Comparison of ENCODE assay signal across 16 cellular contexts in the genomic region with DNA sequence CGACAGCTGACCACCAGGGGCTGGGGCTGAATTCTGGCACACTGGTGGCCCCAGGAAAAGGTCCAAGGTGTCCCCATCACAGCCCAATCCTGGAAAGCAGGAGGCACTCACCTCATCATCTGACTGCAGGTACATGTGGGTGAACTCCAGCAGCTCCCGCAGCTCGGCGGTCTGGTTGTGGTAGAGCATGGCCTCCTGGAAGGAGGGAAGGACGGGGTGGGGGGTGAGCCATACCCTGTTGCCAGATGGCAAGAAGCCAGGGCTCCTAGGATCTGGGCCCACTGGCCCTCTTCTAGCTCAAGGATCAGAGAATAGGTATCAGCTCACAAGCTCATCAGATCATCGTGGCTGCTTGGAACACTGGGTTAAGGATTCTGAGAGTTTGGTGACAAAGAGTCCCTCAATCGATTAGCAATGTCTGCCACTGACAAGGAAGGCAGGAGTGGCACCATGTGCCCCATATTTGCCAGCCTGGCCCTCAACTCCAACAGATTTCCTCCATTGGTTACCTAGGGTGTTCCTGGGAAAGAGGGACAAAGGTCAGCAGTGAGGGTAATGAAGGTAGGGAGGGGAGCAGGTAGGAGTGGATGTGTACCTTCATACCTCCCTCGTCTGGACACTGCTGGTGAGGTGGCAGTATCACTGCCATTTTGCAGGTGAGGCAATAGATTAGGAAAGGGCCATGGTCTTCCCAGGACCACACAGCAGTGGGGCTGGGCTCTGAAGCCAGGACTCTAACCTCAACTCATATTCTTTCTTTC. TPM values are rescaled to one million over a fixed set of nuclear protein-coding genes. Genes with fewer than 3 reads are reported as not detected.
DNase-seq lines count a peak whose midpoint lies in the region; ATAC-seq, FAIRE-seq and TF ChIP-seq lines count a peak whose summit lies in the region.
"Had no signal": no experiment of that assay in that cellular context is flagged by ENCODE, and none has a peak within 500 bp of the region (broad histone marks: within the 10 kb centered on the region; RNA-seq: fewer than 3 reads in every experiment).

No MANE protein-coding gene starts in this region.

- H2BK5ac ChIP-seq in IMR-90 (ENCODE audit: low read depth, low read length, poor library complexity, severe bottlenecking), result no peak overlapping the region

- peaks cover 28% of the 10 kb centered on the region for H3K36me3 ChIP-seq in IMR-90 (ENCODE audit: control insufficient read depth, insufficient read depth, low read length)
- no peaks in the 10 kb centered on the region for H3K36me3 ChIP-seq in K562 (ENCODE audit: control insufficient read depth, insufficient read depth, low read length)
- H3K36me3 ChIP-seq in mucosa of rectum (ENCODE audit: control insufficient read depth in 2 of 2, insufficient read depth in 2 of 2, low read length in 2 of 2), result no peaks in the 10 kb centered on the region

- no peak for FAIRE-seq in K562 (lab: Jason Lieb, UNC)

- TF ChIP-seq POLR2A in IMR-90 (IDR thresholded peaks at IDR 0.05; ENCODE audit: low read depth, low read length) (no peak), K562 (conservative IDR thresholded peaks at IDR 0.05) (no peak)

- no peak overlapping the region for H2AK5ac ChIP-seq in IMR-90 (ENCODE audit: low read depth, low read length)

- H3K79me1 ChIP-seq in IMR-90 (ENCODE audit: low read depth in 1 of 2, low read length in 2 of 2), result peaks cover 15 to 49% of the 10 kb centered on the region in 2 experiments; a peak in 3 of 4 replicates

- H2BK15ac ChIP-seq in IMR-90 (ENCODE audit: low read depth, low read length), result no peak overlapping the region

- H3K14ac ChIP-seq in IMR-90 (replicated peaks; ENCODE audit: low read depth, low read length), result no peak overlapping the region

- WGBS in IMR-90 (ENCODE audit: extremely low coverage in 2 of 2, insufficient read length in 1 of 2), 2 experiments, result 94% methylated on average over 2 of the region's 8 CpGs; no CpG with 5 or more reads in 1 of the 2 experiments
- WGBS in K562 (ENCODE audit: insufficient coverage, low coverage, missing lambda C conversion rate), result 18% methylated on average over 8 of the region's 8 CpGs

- dilution Hi-C loops in IMR-90 (cut with HindIII; ENCODE audit: low sequenced_read_pairs, unreplicated experiment), result no loop called here

- peaks cover 13% of the 10 kb centered on the region for H3K4me1 ChIP-seq in IMR-90 (ENCODE audit: control insufficient read depth, insufficient read depth, low read length)
- peaks cover 0 to 28% of the 10 kb centered on the region in 2 experiments; a peak in 3 of 5 replicates for H3K4me1 ChIP-seq in K562 (replicated peaks in 1 of 2; ENCODE audit: control insufficient read depth in 2 of 2, insufficient read depth in 2 of 2, low read length in 2 of 2)
- peaks cover 20 to 37% of the 10 kb centered on the region in 2 donors for H3K4me1 ChIP-seq in mucosa of rectum (ENCODE audit: control insufficient read depth in 2 of 2, insufficient read depth in 2 of 2, low read length in 2 of 2)

- no peak overlapping the region for H4K91ac ChIP-seq in IMR-90 (ENCODE audit: insufficient read depth, low read depth, low read length)

- H3K4me2 ChIP-seq in IMR-90 (ENCODE audit: low read depth, low read length) (no peak overlapping the region), K562 (ENCODE audit: insufficient read depth, low read length) (no peak overlapping the region)

- TF ChIP-seq CTCF in IMR-90 (conservative IDR thresholded peaks at IDR 0.05; ENCODE audit: low read depth, low read length), result no peak
- TF ChIP-seq CTCF in K562 (IDR thresholded peaks at IDR 0.05 in 2 of 3, conservative IDR thresholded peaks at IDR 0.05 in 1 of 3; ENCODE audit: insufficient read depth in 2 of 3, low read depth in 1 of 3, low read length in 3 of 3), result no peak

- peak overlapping the region; percentile 5 for H2AK9ac ChIP-seq in IMR-90 (replicated peaks; ENCODE audit: low read depth, low read length, poor library complexity)

- in situ Hi-C loops in IMR-90 (cut with MboI; ENCODE audit: low sequenced_read_pairs), result no loop called here
- in situ Hi-C loops in K562 (cut with MboI), result no loop called here

- H3K9me3 ChIP-seq in IMR-90 (ENCODE audit: control insufficient read depth, insufficient read depth, low read length) (no peaks in the 10 kb centered on the region), K562 (replicated peaks; ENCODE audit: control insufficient read depth, insufficient read depth, low read depth, low read length) (no peaks in the 10 kb centered on the region), mucosa of rectum (ENCODE audit: control insufficient read depth in 2 of 2, low read length in 2 of 2) (no peaks in the 10 kb centered on the region)

- peaks cover 19% of the 10 kb centered on the region for H3K9me1 ChIP-seq in IMR-90 (ENCODE audit: insufficient read depth, low read length)
- no peaks in the 10 kb centered on the region for H3K9me1 ChIP-seq in K562 (ENCODE audit: control insufficient read depth, insufficient read depth, low read length)

- DNase-seq in IMR-90 (no peak), K562 (ENCODE audit: extremely low read depth in 1 of 4, low spot score in 3 of 4) (no peak), NCI-H1092 (lab: John Stamatoyannopoulos, UW) (no peak), NCI-H1048 (lab: John Stamatoyannopoulos, UW) (no peak), occipital lobe (lab: John Stamatoyannopoulos, UW) (no peak)
- DNase-seq: DMS79 treated with DMSO at 0.1 percent for 48 hours, HFFc6, KG1, NCI-H1417, NCI-H187, NCI-H2107, NCI-H510A, NCI-H748 treated with DMSO at 0.1 percent for 48 hours, RPMI8226 had no signal

- H2BK120ac ChIP-seq in IMR-90 (ENCODE audit: low read depth, low read length), result no peak overlapping the region

- BruUV-seq in IMR-90 (replicated peaks; lab: Mats Ljungman, UMichigan), result no TSS peak
- no TSS peak for BruUV-seq in K562 (replicated peaks; lab: Mats Ljungman, UMichigan)

- ATAC-seq in IMR-90 (ENCODE audit: low read depth) (no peak), K562 (no peak)

- no peak overlapping the region for H4K5ac ChIP-seq in IMR-90 (ENCODE audit: low read depth, low read length)

- no peak for TF ChIP-seq RAD21 in IMR-90 (IDR thresholded peaks at IDR 0.05; ENCODE audit: low read length)
- TF ChIP-seq RAD21 in K562 (CRISPR knock-in tag; conservative IDR thresholded peaks at IDR 0.05 in 1 of 2, IDR thresholded peaks at IDR 0.05 in 1 of 2), result no peak

- no peak overlapping the region for H3K56ac ChIP-seq in IMR-90 (ENCODE audit: extremely low read depth, insufficient read depth, low read length)

- no peak overlapping the region for H2BK20ac ChIP-seq in IMR-90 (ENCODE audit: low read depth, low read length)

- TF ChIP-seq EP300 in K562 (IDR thresholded peaks at IDR 0.05; ENCODE audit: low read length), result no peak

- H4K8ac ChIP-seq in IMR-90 (ENCODE audit: low read depth in 2 of 2, low read length in 2 of 2), result no peak overlapping the region

- no peak overlapping the region for H3K4me3 ChIP-seq in IMR-90 (ENCODE audit: insufficient read depth, low read depth, low read length)
- H3K4me3 ChIP-seq in K562, result no peak overlapping the region
- H3K4me3 ChIP-seq in mucosa of rectum (ENCODE audit: low read length in 2 of 2), result no peak overlapping the region

- no peak overlapping the region for H3K18ac ChIP-seq in IMR-90 (ENCODE audit: low read depth, low read length)

- H3K27me3 ChIP-seq in IMR-90 (ENCODE audit: control insufficient read depth, insufficient read depth, low read length) (no peaks in the 10 kb centered on the region), K562 (ENCODE audit: control insufficient read depth in 2 of 2, insufficient read depth in 2 of 2, low read length in 2 of 2) (no peaks in the 10 kb centered on the region; a peak in 1 of 5 replicates), mucosa of rectum (ENCODE audit: control insufficient read depth in 2 of 2, insufficient read depth in 2 of 2, low read length in 2 of 2) (no peaks in the 10 kb centered on the region)

- CTCF ChIA-PET in IMR-90 (lab: Yijun Ruan, JAX) (interaction anchor here (0.6 kb wide), 1 partner anchor 51 kb away, joined by 3 read pairs; no protein-coding TSS in a partner anchor), K562 (lab: Yijun Ruan, JAX; ENCODE audit: low intra/inter-chr PET ratio) (no interaction called here)

- H3K27ac ChIP-seq in IMR-90 (ENCODE audit: insufficient read depth, low read length) (no peak overlapping the region), K562 (ENCODE audit: extremely low read depth, low read depth, low read length) (no peak overlapping the region), mucosa of rectum (ENCODE audit: low read depth in 2 of 2, low read length in 2 of 2) (peak overlapping the region; percentile 65 to 70)

- H2AFZ ChIP-seq in IMR-90 (replicated peaks; ENCODE audit: low read length, poor library complexity) (no peak overlapping the region), K562 (ENCODE audit: low read depth, low read length) (no peak overlapping the region)

- H3K4ac ChIP-seq in IMR-90 (ENCODE audit: low read depth, low read length), result no peak overlapping the region

- no peak overlapping the region for H3K23ac ChIP-seq in IMR-90 (ENCODE audit: low read depth, low read length)

- no peak overlapping the region for H3K9ac ChIP-seq in IMR-90 (ENCODE audit: low read depth, low read length)
- peak overlapping the region in 1 of 2 experiments; percentile 32; a peak in 1 of 4 replicates for H3K9ac ChIP-seq in K562 (ENCODE audit: insufficient read depth in 1 of 2, low read depth in 2 of 2, low read length in 2 of 2)
- peak overlapping the region in 1 of 2 donors; percentile 17 for H3K9ac ChIP-seq in mucosa of rectum (ENCODE audit: low read depth in 1 of 2, low read length in 2 of 2)

- POLR2A ChIA-PET in IMR-90 (lab: Charles Lee; ENCODE audit: unreplicated experiment) (no interaction called here), K562 (lab: Yijun Ruan, JAX) (interaction anchor here (0.6 to 1.9 kb wide), 3 partner anchors 11 to 18 kb away, joined by 3 to 5 read pairs (median 3); no protein-coding TSS in a partner anchor)

- intact Hi-C loops in IMR-90 (cut with micrococcal nuclease) (no loop called here), K562 (cut with micrococcal nuclease) (loop anchor here (10.0 kb wide), 1 partner anchor 78 kb away; no protein-coding TSS in a partner anchor)

- H3K79me2 ChIP-seq in K562 (ENCODE audit: control insufficient read depth, insufficient read depth, low read length), result no peaks in the 10 kb centered on the region

- H4K20me1 ChIP-seq in IMR-90 (ENCODE audit: insufficient read depth, low read length) (peaks cover 21% of the 10 kb centered on the region), K562 (replicated peaks; ENCODE audit: control insufficient read depth, insufficient read depth, low read length) (no peaks in the 10 kb centered on the region)

RNA-seq across cellular contexts. Expression of a gene that starts 4.9 kb away (rescaled TPM):
- 21.5 and 22.2 TPM in 2 replicates for total RNA-seq in IMR-90 (2012; rRNA removed)
- 66.7 and 76.9 TPM in 2 replicates for polyA plus RNA-seq in IMR-90 (2012; rRNA removed)
- 97.5 and 103 TPM in 2 replicates for polyA plus RNA-seq in IMR-90 (2012; cell fraction: cytosol; rRNA removed)
- polyA plus RNA-seq in IMR-90 (2012; cell fraction: nucleus; rRNA removed; ENCODE audit: low replicate concordance), result 24.6 and 46.5 TPM in 2 replicates
- 2.3 and 6.4 TPM in 2 replicates for total RNA-seq in K562 (2011; cell fraction: chromatin; rRNA removed; ENCODE audit: low replicate concordance)
- 5.1 and 7.0 TPM in 2 replicates for total RNA-seq in K562 (2011; cell fraction: nucleolus; rRNA removed)
- 4.8 and 6.9 TPM in 2 replicates for total RNA-seq in K562 (2011; cell fraction: nucleoplasm; rRNA removed)
- 2.4 and 3.0 TPM in 2 replicates for total RNA-seq in K562 (2014; rRNA removed)
- total RNA-seq in K562 (2014; rRNA removed; fragmentation: Illumina TruSeq; extraction: Trizol), result 0.26 and 0.69 TPM in 2 replicates
- 1.5 and 1.9 TPM in 2 replicates for total RNA-seq in K562 (2015; rRNA removed; fragmentation: Illumina TruSeq; extraction: Trizol)
- total RNA-seq in K562 (2021), result 1.9 and 2.4 TPM in 2 replicates
- polyA plus RNA-seq in K562 (2011; rRNA removed), result 1.0 and 1.2 TPM in 2 replicates
- 1.4 and 2.5 TPM in 2 replicates for polyA plus RNA-seq in K562 (2011; cell fraction: cytosol; rRNA removed)
- 0.88 and 1.4 TPM in 2 replicates for polyA plus RNA-seq in K562 (2011; cell fraction: nucleus; rRNA removed)
- 2.6 and 3.4 TPM in 2 replicates for polyA plus RNA-seq in K562 (2012)
- polyA plus RNA-seq in K562 (2014; fragmentation: Illumina TruSeq; extraction: Trizol), result 0.95 and 1.00 TPM in 2 replicates
- polyA plus RNA-seq in K562 (2014; fragmentation: Nextera tagmentation; extraction: Ambion mirVana), result under 1 TPM; 0.10 to 0.39 TPM
- 3.3 and 3.7 TPM in 2 replicates for polyA plus RNA-seq in K562 (2014; rRNA removed)
- 0.57 and 1.1 TPM in 2 replicates for polyA minus RNA-seq in K562 (2011; rRNA and poly(A)+ RNA removed)
- polyA minus RNA-seq in K562 (2011; cell fraction: cytosol; rRNA and poly(A)+ RNA removed), result 1.8 and 2.3 TPM in 2 replicates
- 1.6 and 2.0 TPM in 2 replicates for polyA minus RNA-seq in K562 (2011; cell fraction: nucleus; rRNA and poly(A)+ RNA removed)
- total RNA-seq in occipital lobe, result 10.3 TPM

RNA-seq across cellular contexts. Expression of a gene that starts 5.9 kb away (rescaled TPM):
- total RNA-seq in IMR-90 (2012; rRNA removed) (156 and 170 TPM in 2 replicates), K562 (2014; rRNA removed) (1.3 and 1.6 TPM in 2 replicates), K562 (2014; rRNA removed; fragmentation: Illumina TruSeq; extraction: Trizol) (0.57 and 0.76 TPM in 2 replicates), K562 (2015; rRNA removed; fragmentation: Illumina TruSeq; extraction: Trizol) (0.72 and 0.94 TPM in 2 replicates), K562 (2021) (2.6 and 3.0 TPM in 2 replicates), occipital lobe (11.2 TPM)
- polyA plus RNA-seq in IMR-90 (2012; rRNA removed) (984 and 1,083 TPM in 2 replicates), K562 (2011; rRNA removed) (1.5 and 7.1 TPM in 2 replicates), K562 (2014; fragmentation: Illumina TruSeq; extraction: Trizol) (2.0 and 2.7 TPM in 2 replicates), K562 (2014; fragmentation: Nextera tagmentation; extraction: Ambion mirVana) (under 1 TPM in 1 of 2 experiments, not detected in 1; 0.03 TPM), K562 (2014; rRNA removed) (2.5 and 6.5 TPM in 2 replicates)
- 808 and 968 TPM in 2 replicates for polyA plus RNA-seq in IMR-90 (2012; cell fraction: cytosol; rRNA removed)
- polyA plus RNA-seq in IMR-90 (2012; cell fraction: nucleus; rRNA removed; ENCODE audit: low replicate concordance), result 1,533 and 3,276 TPM in 2 replicates
- total RNA-seq in K562 (2011; cell fraction: chromatin; rRNA removed; ENCODE audit: low replicate concordance), result 17.5 and 38.2 TPM in 2 replicates
- 21.8 and 23.9 TPM in 2 replicates for total RNA-seq in K562 (2011; cell fraction: nucleolus; rRNA removed)
- total RNA-seq in K562 (2011; cell fraction: nucleoplasm; rRNA removed), result 14.6 and 17.6 TPM in 2 replicates
- 4.0 and 4.6 TPM in 2 replicates for polyA plus RNA-seq in K562 (2011; cell fraction: cytosol; rRNA removed)
- 28.3 and 44.3 TPM in 2 replicates for polyA plus RNA-seq in K562 (2011; cell fraction: nucleus; rRNA removed)
- polyA plus RNA-seq in K562 (2012), result 2.7 and 3.1 TPM in 2 replicates
- polyA minus RNA-seq in K562 (2011; rRNA and poly(A)+ RNA removed), result 0.63 and 1.1 TPM in 2 replicates
- polyA minus RNA-seq in K562 (2011; cell fraction: cytosol; rRNA and poly(A)+ RNA removed), result 1.6 and 4.7 TPM in 2 replicates
- polyA minus RNA-seq in K562 (2011; cell fraction: nucleus; rRNA and poly(A)+ RNA removed), result 2.6 and 5.1 TPM in 2 replicates

RNA-seq across cellular contexts. Expression of a gene that starts 20.4 kb away (rescaled TPM):
- total RNA-seq in IMR-90 (2012; rRNA removed) (12.9 and 14.7 TPM in 2 replicates), K562 (2014; rRNA removed) (99.9 and 129 TPM in 2 replicates), K562 (2014; rRNA removed; fragmentation: Illumina TruSeq; extraction: Trizol) (14.3 and 17.9 TPM in 2 replicates), K562 (2015; rRNA removed; fragmentation: Illumina TruSeq; extraction: Trizol) (31.2 and 38.5 TPM in 2 replicates), K562 (2021) (166 and 177 TPM in 2 replicates), occipital lobe (37.4 TPM)
- polyA plus RNA-seq in IMR-90 (2012; rRNA removed) (27.3 and 28.4 TPM in 2 replicates), K562 (2011; rRNA removed) (9.0 and 26.7 TPM in 2 replicates), K562 (2014; fragmentation: Illumina TruSeq; extraction: Trizol) (84.1 and 134 TPM in 2 replicates), K562 (2014; fragmentation: Nextera tagmentation; extraction: Ambion mirVana) (1 to 10 TPM; 6.4 to 8.2 TPM), K562 (2014; rRNA removed) (53.6 and 70.3 TPM in 2 replicates)
- 14.0 and 35.6 TPM in 2 replicates for polyA plus RNA-seq in IMR-90 (2012; cell fraction: cytosol; rRNA removed)
- polyA plus RNA-seq in IMR-90 (2012; cell fraction: nucleus; rRNA removed; ENCODE audit: low replicate concordance), result 17.9 and 32.0 TPM in 2 replicates
- total RNA-seq in K562 (2011; cell fraction: chromatin; rRNA removed; ENCODE audit: low replicate concordance), result 41.8 and 117 TPM in 2 replicates
- 67.9 and 82.9 TPM in 2 replicates for total RNA-seq in K562 (2011; cell fraction: nucleolus; rRNA removed)
- 49.6 and 59.9 TPM in 2 replicates for total RNA-seq in K562 (2011; cell fraction: nucleoplasm; rRNA removed)
- 23.4 and 65.3 TPM in 2 replicates for polyA plus RNA-seq in K562 (2011; cell fraction: cytosol; rRNA removed)
- polyA plus RNA-seq in K562 (2011; cell fraction: nucleus; rRNA removed), result 24.8 and 58.9 TPM in 2 replicates
- 132 and 195 TPM in 2 replicates for polyA plus RNA-seq in K562 (2012)
- polyA minus RNA-seq in K562 (2011; rRNA and poly(A)+ RNA removed), result 9.3 and 17.2 TPM in 2 replicates
- 88.8 and 101 TPM in 2 replicates for polyA minus RNA-seq in K562 (2011; cell fraction: cytosol; rRNA and poly(A)+ RNA removed)
- polyA minus RNA-seq in K562 (2011; cell fraction: nucleus; rRNA and poly(A)+ RNA removed), result 20.8 and 31.1 TPM in 2 replicates

RNA-seq across cellular contexts. Expression of a gene that starts 29.2 kb away (rescaled TPM):
- total RNA-seq in IMR-90 (2012; rRNA removed) (83.0 and 92.7 TPM in 2 replicates), K562 (2014; rRNA removed) (91.7 and 116 TPM in 2 replicates), K562 (2014; rRNA removed; fragmentation: Illumina TruSeq; extraction: Trizol) (85.0 and 90.4 TPM in 2 replicates), K562 (2015; rRNA removed; fragmentation: Illumina TruSeq; extraction: Trizol) (72.2 and 74.5 TPM in 2 replicates), K562 (2021) (80.6 and 82.6 TPM in 2 replicates), occipital lobe (85.8 TPM)
- polyA plus RNA-seq in IMR-90 (2012; rRNA removed) (58.0 and 59.9 TPM in 2 replicates), K562 (2011; rRNA removed) (89.5 and 166 TPM in 2 replicates), K562 (2014; fragmentation: Illumina TruSeq; extraction: Trizol) (119 and 127 TPM in 2 replicates), K562 (2014; fragmentation: Nextera tagmentation; extraction: Ambion mirVana) (10 to 100 TPM in 1 of 2 experiments, 1 to 10 TPM in 1; 2.0 to 10.8 TPM), K562 (2014; rRNA removed) (96.7 and 98.3 TPM in 2 replicates)
- polyA plus RNA-seq in IMR-90 (2012; cell fraction: cytosol; rRNA removed), result 47.4 and 50.6 TPM in 2 replicates
- polyA plus RNA-seq in IMR-90 (2012; cell fraction: nucleus; rRNA removed; ENCODE audit: low replicate concordance), result 45.6 and 79.0 TPM in 2 replicates
- 92.4 and 177 TPM in 2 replicates for total RNA-seq in K562 (2011; cell fraction: chromatin; rRNA removed; ENCODE audit: low replicate concordance)
- total RNA-seq in K562 (2011; cell fraction: nucleolus; rRNA removed), result 104 and 115 TPM in 2 replicates
- total RNA-seq in K562 (2011; cell fraction: nucleoplasm; rRNA removed), result 81.6 and 114 TPM in 2 replicates
- polyA plus RNA-seq in K562 (2011; cell fraction: cytosol; rRNA removed), result 96.2 and 122 TPM in 2 replicates
- 125 and 160 TPM in 2 replicates for polyA plus RNA-seq in K562 (2011; cell fraction: nucleus; rRNA removed)
- polyA plus RNA-seq in K562 (2012), result 75.6 and 85.4 TPM in 2 replicates
- 76.2 and 124 TPM in 2 replicates for polyA minus RNA-seq in K562 (2011; rRNA and poly(A)+ RNA removed)
- polyA minus RNA-seq in K562 (2011; cell fraction: cytosol; rRNA and poly(A)+ RNA removed), result 30.3 and 44.0 TPM in 2 replicates
- polyA minus RNA-seq in K562 (2011; cell fraction: nucleus; rRNA and poly(A)+ RNA removed), result 28.5 and 42.4 TPM in 2 replicates

RNA-seq across cellular contexts. Expression of a gene that starts 30.8 kb away (rescaled TPM):
- total RNA-seq in IMR-90 (2012; rRNA removed) (under 0.01 and 0.18 TPM in 2 replicates), K562 (2014; rRNA removed) (not detected in 2 replicates), K562 (2014; rRNA removed; fragmentation: Illumina TruSeq; extraction: Trizol) (not detected in 2 replicates), K562 (2015; rRNA removed; fragmentation: Illumina TruSeq; extraction: Trizol) (not detected in 2 replicates), K562 (2021) (not detected in 2 replicates), occipital lobe (not detected)
- polyA plus RNA-seq in IMR-90 (2012; rRNA removed) (0.07 TPM in 1 of 2 replicates, not detected in the other), K562 (2011; rRNA removed) (0.30 and 0.56 TPM in 2 replicates), K562 (2014; fragmentation: Illumina TruSeq; extraction: Trizol) (0.07 TPM in 1 of 2 replicates, not detected in the other), K562 (2014; fragmentation: Nextera tagmentation; extraction: Ambion mirVana) (under 1 TPM; 0.06 to 0.17 TPM), K562 (2014; rRNA removed) (not detected in 2 replicates)
- polyA plus RNA-seq in IMR-90 (2012; cell fraction: cytosol; rRNA removed), result 0.08 TPM in 1 of 2 replicates, not detected in the other
- 0.05 and 0.34 TPM in 2 replicates for polyA plus RNA-seq in IMR-90 (2012; cell fraction: nucleus; rRNA removed; ENCODE audit: low replicate concordance)
- 0.67 and 1.6 TPM in 2 replicates for total RNA-seq in K562 (2011; cell fraction: chromatin; rRNA removed; ENCODE audit: low replicate concordance)
- total RNA-seq in K562 (2011; cell fraction: nucleolus; rRNA removed), result 0.33 and 0.39 TPM in 2 replicates
- total RNA-seq in K562 (2011; cell fraction: nucleoplasm; rRNA removed), result 0.76 and 1.2 TPM in 2 replicates
- 0.13 and 0.21 TPM in 2 replicates for polyA plus RNA-seq in K562 (2011; cell fraction: cytosol; rRNA removed)
- polyA plus RNA-seq in K562 (2011; cell fraction: nucleus; rRNA removed), result 0.72 and 1.1 TPM in 2 replicates
- 0.09 and 0.11 TPM in 2 replicates for polyA plus RNA-seq in K562 (2012)
- 0.14 and 0.24 TPM in 2 replicates for polyA minus RNA-seq in K562 (2011; rRNA and poly(A)+ RNA removed)
- polyA minus RNA-seq in K562 (2011; cell fraction: cytosol; rRNA and poly(A)+ RNA removed), result not detected in 2 replicates
- not detected in 2 replicates for polyA minus RNA-seq in K562 (2011; cell fraction: nucleus; rRNA and poly(A)+ RNA removed)
- total RNA-seq: H4, HFFc6 had no signal

Comparison
In these comparisons a context has a peak if more than half of its experiments do, and no peak if none do; other contexts are left out.
1. H3K27ac ChIP-seq: peak in mucosa of rectum (2 of 2); none in IMR-90 (single experiment) and K562 (single experiment).